ENCODE assay signal across 23 cellular contexts in genomic region chr5:84673785-84674184, GRCh38.
DNase-seq lines count a peak whose midpoint lies in the region; ATAC-seq, FAIRE-seq and TF ChIP-seq lines count a peak whose summit lies in the region.
"Had no signal": no experiment of that assay in that cellular context is flagged by ENCODE, and none has a peak within 500 bp of the region (broad histone marks: within the 10 kb centered on the region; RNA-seq: fewer than 3 reads in every experiment).

No MANE protein-coding gene starts in this region.

- no peak for TF ChIP-seq RAD21 in GM12878 (IDR thresholded peaks at IDR 0.05; ENCODE audit: insufficient read depth, low read depth, low read length)

- TF ChIP-seq EP300 in GM12878 (IDR thresholded peaks at IDR 0.05; ENCODE audit: borderline replicate concordance in 1 of 2, control insufficient read depth in 1 of 2, low read depth in 2 of 2, low read length in 2 of 2) (no peak), gastroesophageal sphincter (IDR thresholded peaks at IDR 0.05) (no peak)

- peak; percentile 45 for ATAC-seq in left ventricle myocardium superior
- ATAC-seq in GM12878: peak; percentile 78
- no peak for ATAC-seq in gastroesophageal sphincter
- ATAC-seq in HG02973 (IDR thresholded peaks at IDR 0.05; ENCODE audit: unreplicated experiment): no peak

- FAIRE-seq in GM12878 (lab: Jason Lieb, UNC): no peak
- FAIRE-seq: A204.1, D721Med, GM12892 had no signal

- H3K9me2 ChIP-seq in MM.1S (replicated peaks; ENCODE audit: insufficient read depth, low read length): no peaks in the 10 kb centered on the region

- RAD21 ChIA-PET in GM12878 (lab: Charles Lee; ENCODE audit: unreplicated experiment): no interaction called here

- 0 out of 2 replicates have a peak overlapping the region, but pooled peaks have one; percentile 1 for H3K4me2 ChIP-seq in MM.1S (ENCODE audit: low read depth, low read length)
- no peak overlapping the region for H3K4me2 ChIP-seq in GM12878 (ENCODE audit: control insufficient read depth, insufficient read depth)
- H3K4me2 ChIP-seq: BLaER1 had no signal

- no peak for TF ChIP-seq POLR2A in GM12878 (IDR thresholded peaks at IDR 0.05; ENCODE audit: low read depth, low read length)
- TF ChIP-seq POLR2A in gastroesophageal sphincter (IDR thresholded peaks at IDR 0.05): no peak

- H3K4me3 ChIP-seq in MM.1S (ENCODE audit: low read length): no peak overlapping the region
- no peak overlapping the region for H3K4me3 ChIP-seq in GM12878
- no peak overlapping the region for H3K4me3 ChIP-seq in gastroesophageal sphincter
- H3K4me3 ChIP-seq: BLaER1 had no signal

- H3K9me3 ChIP-seq in MM.1S (replicated peaks; ENCODE audit: insufficient read depth, low read length): no peaks in the 10 kb centered on the region
- H3K9me3 ChIP-seq in GM12878 (replicated peaks; ENCODE audit: control insufficient read depth, insufficient read depth, low read length): no peaks in the 10 kb centered on the region; the same call in 2 of the 3 replicates
- H3K9me3 ChIP-seq in gastroesophageal sphincter: peaks cover 0 to 4% (median 0%) of the 10 kb centered on the region in 3 donors

- H3K36me3 ChIP-seq in MM.1S (replicated peaks; ENCODE audit: insufficient read depth, low read length) (no peaks in the 10 kb centered on the region), GM12878 (ENCODE audit: control insufficient read depth in 2 of 2, insufficient read depth in 2 of 2, low read length in 1 of 2) (no peaks in the 10 kb centered on the region), gastroesophageal sphincter (no peaks in the 10 kb centered on the region)
- H3K36me3 ChIP-seq: BLaER1 had no signal

- no TSS peak for BruUV-seq in GM12878 (replicated peaks; lab: Mats Ljungman, UMichigan)

- H2AFZ ChIP-seq in MM.1S (ENCODE audit: low read length) (no peak overlapping the region), GM12878 (ENCODE audit: control insufficient read depth, low read depth, low read length) (no peak overlapping the region)

- H3F3A ChIP-seq in MM.1S (ENCODE audit: insufficient read depth, low read length): no peaks in the 10 kb centered on the region

- no peak for TF ChIP-seq CTCF in MM.1S (IDR thresholded peaks at IDR 0.05; ENCODE audit: low read length)
- no peak for TF ChIP-seq CTCF in GM12878 (IDR thresholded peaks at IDR 0.05 in 2 of 3, conservative IDR thresholded peaks at IDR 0.05 in 1 of 3; ENCODE audit: control insufficient read depth in 2 of 3, extremely low read depth in 1 of 3, insufficient read depth in 1 of 3, low read depth in 3 of 3, low read length in 3 of 3)
- no peak for TF ChIP-seq CTCF in gastroesophageal sphincter (IDR thresholded peaks at IDR 0.05)

- no peak overlapping the region for H3K27ac ChIP-seq in MM.1S (ENCODE audit: low read length)
- no peak overlapping the region for H3K27ac ChIP-seq in GM12878 (ENCODE audit: control insufficient read depth, insufficient read depth)
- H3K27ac ChIP-seq in gastroesophageal sphincter: no peak overlapping the region
- H3K27ac ChIP-seq: 22Rv1, BLaER1, C4-2B had no signal

- intact Hi-C loops in left ventricle myocardium superior (cut with micrococcal nuclease): no loop called here
- intact Hi-C loops in cardiac septum (cut with DNase I): no loop called here
- intact Hi-C loops in GM12878 (cut with micrococcal nuclease; ENCODE audit: unreplicated experiment): no loop called here

- H3K9ac ChIP-seq in MM.1S (ENCODE audit: low read length) (no peak overlapping the region), GM12878 (ENCODE audit: control insufficient read depth, insufficient read depth, low read length) (no peak overlapping the region)
- H3K9ac ChIP-seq: BLaER1 had no signal

- SMC1A ChIA-PET in GM12878 (lab: Charles Lee; ENCODE audit: uncharacterized antibody, unreplicated experiment): interaction anchor here (0.7 kb wide), 1 partner anchor 129 kb away, joined by 3 read pairs; no protein-coding TSS in a partner anchor

- H4K20me1 ChIP-seq in MM.1S (ENCODE audit: insufficient read depth, low read length): no peaks in the 10 kb centered on the region
- H4K20me1 ChIP-seq in GM12878 (ENCODE audit: control insufficient read depth, insufficient read depth): no peaks in the 10 kb centered on the region
- H4K20me1 ChIP-seq: BLaER1 had no signal

- CTCF ChIA-PET in GM12878 (lab: Yijun Ruan, JAX): interaction anchor here (0.6 kb wide), 1 partner anchor 806 kb away, joined by 3 read pairs; no protein-coding TSS in a partner anchor

- H3K27me3 ChIP-seq in MM.1S (replicated peaks; ENCODE audit: insufficient read depth, low read length) (no peaks in the 10 kb centered on the region), GM12878 (replicated peaks in 1 of 2; ENCODE audit: control insufficient read depth in 2 of 2, insufficient read depth in 2 of 2, low read length in 1 of 2) (no peaks in the 10 kb centered on the region), gastroesophageal sphincter (no peaks in the 10 kb centered on the region)
- H3K27me3 ChIP-seq: BLaER1 had no signal

- DNase-seq in left ventricle myocardium superior (no peak), cardiac septum (ENCODE audit: low spot score) (no peak), MM.1S (peak; percentile 14), GM12878 (ENCODE audit: low read depth, low spot score) (no peak), superior temporal gyrus (ENCODE audit: extremely low spot score) (peak; percentile 3), cerebellar nuclear complex (lab: John Stamatoyannopoulos, UW) (no peak)
- DNase-seq: CD4-positive, alpha-beta T cell; CD8-positive, alpha-beta memory T cell; DMS 273 treated with DMSO at 0.1 percent for 48 hours; DMS53; DMS79 treated with DMSO at 0.1 percent for 48 hours; GF-D8; GOT3; H7; HCEC 1CT had no signal

- H3K4me1 ChIP-seq in MM.1S (ENCODE audit: low read length): 0 out of 2 replicates have a peak, but pooled peaks cover 9% of the 10 kb centered on the region
- H3K4me1 ChIP-seq in GM12878 (ENCODE audit: control insufficient read depth, insufficient read depth, low read length): no peaks in the 10 kb centered on the region
- no peaks in the 10 kb centered on the region for H3K4me1 ChIP-seq in gastroesophageal sphincter
- H3K4me1 ChIP-seq: BLaER1 had no signal

- H3K79me2 ChIP-seq in MM.1S (ENCODE audit: low read length) (no peaks in the 10 kb centered on the region), GM12878 (ENCODE audit: control insufficient read depth, insufficient read depth, low read length) (no peaks in the 10 kb centered on the region)

- POLR2A ChIA-PET in GM12878 (lab: Charles Lee): no interaction called here

- 17% methylated on average over 3 of the region's 3 CpGs for WGBS in GM12878 (ENCODE audit: insufficient coverage, insufficient replicate concordance, low lambda C conversion rate, missing lambda C conversion rate)
- 56% methylated on average over 3 of the region's 3 CpGs; no CpG with 5 or more reads in 1 of the 2 donors for WGBS in gastroesophageal sphincter (ENCODE audit: low coverage in 1 of 2), 2 donors

- in situ Hi-C loops in GM12878 (cut with MboI): no loop called here

TF ChIP-seq in GM12878, 131 proteins besides CTCF, POLR2A, EP300 and RAD21:
- TF ChIP-seq IKZF2 (IDR thresholded peaks at IDR 0.05) (no peak), ZNF384 (IDR thresholded peaks at IDR 0.05; ENCODE audit: borderline replicate concordance, low read depth, low read length) (no peak), IKZF1 (conservative IDR thresholded peaks at IDR 0.05) (no peak), SIX5 (IDR thresholded peaks at IDR 0.05; ENCODE audit: low read depth, low read length, severe bottlenecking) (no peak), ATF7 (IDR thresholded peaks at IDR 0.05; ENCODE audit: low read depth) (no peak), TCF12 (IDR thresholded peaks at IDR 0.05; ENCODE audit: low read depth, low read length) (no peak), ATF2 (IDR thresholded peaks at IDR 0.05; ENCODE audit: low read length) (no peak)

Comparison
In these comparisons a context has a peak if more than half of its experiments do, and no peak if none do; other contexts are left out.
1. ATAC-seq: peak in left ventricle myocardium superior (single experiment) and GM12878 (single experiment); none in gastroesophageal sphincter (single experiment) and HG02973 (single experiment).
2. DNase-seq: peak in MM.1S (single experiment) and superior temporal gyrus (single experiment); none in left ventricle myocardium superior (single experiment), cardiac septum (single experiment), GM12878 (single experiment) and cerebellar nuclear complex (0 of 2).